11 cellular contexts compared by ENCODE assay signal in the genomic region with DNA sequence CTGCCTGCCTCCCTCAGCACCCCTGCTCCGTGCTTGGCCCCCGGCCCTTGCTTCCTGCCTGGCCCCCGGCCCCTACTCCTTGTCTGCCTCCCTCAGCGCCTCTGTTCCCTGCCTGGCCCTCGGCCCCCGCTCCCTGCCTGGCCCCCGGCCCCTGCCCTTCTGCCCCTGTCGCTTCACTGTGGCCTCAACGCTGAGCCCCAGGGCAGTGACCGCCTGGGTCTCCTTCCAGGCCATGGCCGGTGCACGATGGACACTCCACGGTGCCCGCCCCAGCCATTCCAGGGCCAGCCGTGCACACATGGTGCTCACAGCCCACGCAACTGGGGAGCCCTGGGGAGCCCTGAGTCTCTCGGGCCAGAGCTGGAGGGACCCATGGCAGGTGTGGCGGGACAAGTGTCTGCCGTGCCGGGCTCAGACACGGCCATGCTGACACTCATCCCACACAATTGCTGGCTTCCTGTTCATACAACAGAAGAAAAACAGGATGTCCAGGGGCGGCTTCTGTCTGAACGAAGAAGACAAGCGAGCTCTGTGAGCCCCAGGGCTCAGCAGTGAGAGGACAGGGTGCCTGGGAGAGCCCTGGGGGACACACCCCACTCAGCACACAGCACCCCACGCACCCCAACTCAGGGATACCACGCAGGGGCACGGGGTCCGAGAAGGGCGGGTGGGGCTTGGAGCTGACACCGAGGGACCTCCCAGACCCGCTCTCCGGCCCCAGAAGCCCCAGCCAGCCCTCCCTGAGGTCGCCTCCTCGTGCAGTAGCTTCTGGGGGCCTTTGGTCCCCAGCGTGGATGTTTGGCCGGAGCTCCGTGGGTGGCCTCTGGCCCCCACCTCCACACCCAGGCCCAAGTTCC. TPM values are rescaled to one million over a fixed set of nuclear protein-coding genes. Genes with fewer than 3 reads are reported as not detected.
A peak's percentile ranks its signal among the peaks of the same experiment; 100 is the strongest.
DNase-seq lines count a peak whose midpoint lies in the region; ATAC-seq and TF ChIP-seq lines count a peak whose summit lies in the region.
"Had no signal": no experiment of that assay in that cellular context is flagged by ENCODE, and none has a peak within 500 bp of the region (broad histone marks: within the 10 kb centered on the region; RNA-seq: fewer than 3 reads in every experiment).

No MANE protein-coding gene starts in this region.

- H3K27ac ChIP-seq in sigmoid colon = peak overlapping the region in 3 of 4 donors; percentile 6 to 52 (median 28)

- TF ChIP-seq CTCF in sigmoid colon (IDR thresholded peaks at IDR 0.05) (no peak), GM10266 (IDR thresholded peaks at IDR 0.05; ENCODE audit: control insufficient read depth, insufficient read depth, low read depth, missing control alignments) (no peak)

- no peaks in the 10 kb centered on the region for H3K27me3 ChIP-seq in sigmoid colon

- no peaks in the 10 kb centered on the region for H3K9me3 ChIP-seq in sigmoid colon

- intact Hi-C loops in sigmoid colon (cut with DNase I) = no loop called here

- TF ChIP-seq POLR2A in sigmoid colon (IDR thresholded peaks at IDR 0.05) = no peak

- DNase-seq in DMS153 (lab: John Stamatoyannopoulos, UW) (peak; percentile 51), sigmoid colon (no peak), NCI-H526 (lab: John Stamatoyannopoulos, UW) (no peak), GM10266 (ENCODE audit: extremely low spot score) (no peak), COLO829 (ENCODE audit: low spot score) (no peak)
- DNase-seq in activated CD4-positive, alpha-beta T cell treated with anti-CD3 and anti-CD28 coated beads, Interleukin-2, amount 50 U/mL, for 24 hours (ENCODE audit: low read depth in 1 of 2, low spot score in 1 of 2) = peak; percentile 13 to 27
- DNase-seq in effector CD4-positive, alpha-beta T cell = peak; percentile 33
- DNase-seq: Calu3; NK-92 treated with Interleukin-12 subunit alpha and Interleukin-12 subunit beta, amount 100 ng/mL, for 24 hours had no signal

- TF ChIP-seq EP300 in sigmoid colon (IDR thresholded peaks at IDR 0.05) = no peak

- WGBS in sigmoid colon, 2 donors = 67 to 84% methylated on average over 37 of the region's 37 CpGs

- no peak for ATAC-seq in HG03442 (IDR thresholded peaks at IDR 0.05; ENCODE audit: unreplicated experiment)

- H3K4me1 ChIP-seq in sigmoid colon = no peaks in the 10 kb centered on the region

- peaks cover 0 to 7% (median 0%) of the 10 kb centered on the region in 4 donors for H3K36me3 ChIP-seq in sigmoid colon

- H3K4me3 ChIP-seq in sigmoid colon = no peak overlapping the region

RNA-seq across cellular contexts. Expression of a gene that starts 35.7 kb away (rescaled TPM):
- 10 to 100 TPM in 2 of 4 donors, 1 to 10 TPM in 2; 8.9 to 25.5 (median 11.8) TPM for total RNA-seq in sigmoid colon
- 10 to 100 TPM; 18.0 to 29.7 (median 26.6) TPM for polyA plus RNA-seq in sigmoid colon

RNA-seq across cellular contexts. Expression of a gene that starts 35.9 kb away (rescaled TPM):
- total RNA-seq in sigmoid colon = 1 to 10 TPM; 1.4 to 3.3 (median 2.9) TPM
- polyA plus RNA-seq in sigmoid colon = 10 to 100 TPM; 15.0 to 16.4 (median 15.4) TPM

RNA-seq across cellular contexts. Expression of a gene that starts 53.9 kb away (rescaled TPM):
- under 1 TPM in 1 of 4 donors, not detected in 3; 0.71 TPM for total RNA-seq in sigmoid colon
- polyA plus RNA-seq in sigmoid colon = 10 to 100 TPM; 32.4 to 65.3 (median 44.4) TPM
- total RNA-seq: temporal lobe had no signal

Comparison
In these comparisons a context has a peak if more than half of its experiments do, and no peak if none do; other contexts are left out.
1. DNase-seq: peak in DMS153 (single experiment), activated CD4-positive, alpha-beta T cell treated with anti-CD3 and anti-CD28 coated beads, Interleukin-2, amount 50 U/mL, for 24 hours (2 of 2) and effector CD4-positive, alpha-beta T cell (single experiment); none in sigmoid colon (single experiment), NCI-H526 (0 of 2), GM10266 (single experiment) and COLO829 (single experiment).